In the genomic region with DNA sequence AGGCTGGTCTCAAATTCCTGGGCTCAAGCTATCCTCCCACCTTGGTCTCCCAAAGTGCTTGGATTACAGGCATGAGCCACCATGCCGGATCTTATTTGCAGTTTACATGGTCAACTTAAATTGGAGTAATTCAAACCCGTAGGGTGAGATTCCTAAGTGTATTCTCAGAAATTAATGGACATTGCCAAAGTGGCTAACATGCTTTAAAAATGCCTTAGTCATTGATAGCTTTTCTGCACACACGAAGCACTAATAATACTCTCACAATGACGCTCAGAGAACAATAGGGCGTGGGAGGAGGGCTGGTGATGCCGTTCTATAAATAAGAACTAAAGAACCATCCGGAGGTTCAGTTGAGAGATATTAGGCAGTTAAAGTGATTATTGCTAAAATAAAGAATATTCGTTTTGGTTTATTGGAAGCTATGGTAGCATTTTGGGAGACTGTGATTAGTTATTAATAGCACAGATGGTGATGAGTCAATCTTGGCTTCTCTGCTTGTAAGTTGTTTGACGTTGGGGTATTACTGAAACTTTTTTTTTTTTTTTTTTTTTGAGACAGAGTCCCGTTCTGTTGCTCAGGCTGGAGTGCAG, we compare ENCODE assay signal across 20 cellular contexts.
DNase-seq lines count a peak whose midpoint lies in the region; ATAC-seq and TF ChIP-seq lines count a peak whose summit lies in the region.
"Had no signal": no experiment of that assay in that cellular context is flagged by ENCODE, and none has a peak within 500 bp of the region (broad histone marks: within the 10 kb centered on the region; RNA-seq: fewer than 3 reads in every experiment).

No MANE protein-coding gene starts in this region.

- no peaks in the 10 kb centered on the region for H3K36me3 ChIP-seq in osteoblast (ENCODE audit: insufficient read depth, low read length)
- H3K36me3 ChIP-seq: BLaER1 treated with 17β-estradiol and CSF1 and Interleukin-3, amounts not matched to agents 10 nM and 100 nM; brain microvascular endothelial cell; vagina had no signal

- no peak overlapping the region for H2AFZ ChIP-seq in osteoblast (ENCODE audit: low read length)

- no peaks in the 10 kb centered on the region for H3K79me2 ChIP-seq in osteoblast (ENCODE audit: insufficient read depth, low read length)

- H3K4me3 ChIP-seq in osteoblast (ENCODE audit: insufficient read depth, low read length), result no peak overlapping the region
- H3K4me3 ChIP-seq: BLaER1 treated with 17β-estradiol and CSF1 and Interleukin-3, amounts not matched to agents 10 nM and 100 nM; vagina had no signal

- no peak overlapping the region for H3K27ac ChIP-seq in osteoblast (ENCODE audit: low read depth, low read length)
- H3K27ac ChIP-seq: BLaER1 treated with 17β-estradiol and CSF1 and Interleukin-3, amounts not matched to agents 10 nM and 100 nM; brain microvascular endothelial cell; vagina had no signal

- no peaks in the 10 kb centered on the region for H4K20me1 ChIP-seq in osteoblast (ENCODE audit: insufficient read depth, low read length)
- H4K20me1 ChIP-seq: BLaER1 treated with 17β-estradiol and CSF1 and Interleukin-3, amounts not matched to agents 10 nM and 100 nM had no signal

- H3K27me3 ChIP-seq in osteoblast (ENCODE audit: insufficient read depth, low read length), result no peaks in the 10 kb centered on the region
- H3K27me3 ChIP-seq: BLaER1 treated with 17β-estradiol and CSF1 and Interleukin-3, amounts not matched to agents 10 nM and 100 nM; brain microvascular endothelial cell; vagina had no signal

- ATAC-seq in HG03095 (IDR thresholded peaks at IDR 0.05; ENCODE audit: unreplicated experiment), result peak; percentile 82
- ATAC-seq in omental fat pad (ENCODE audit: low FRiP score), result no peak
- ATAC-seq in HG02938 (IDR thresholded peaks at IDR 0.05; ENCODE audit: unreplicated experiment), result no peak
- no peak for ATAC-seq in GM19452 (IDR thresholded peaks at IDR 0.05; ENCODE audit: unreplicated experiment)
- ATAC-seq: activated CD4-positive, CD25-positive, alpha-beta regulatory T cell treated with anti-CD3 and anti-CD28 coated beads, Interleukin-2, amount 50 U/mL, for 24 hours; T-helper 17 cell had no signal

- no peaks in the 10 kb centered on the region for H3K4me1 ChIP-seq in osteoblast (ENCODE audit: insufficient read depth, low read length)
- H3K4me1 ChIP-seq: vagina had no signal

- no peak for TF ChIP-seq CTCF in GM13977 (IDR thresholded peaks at IDR 0.05; ENCODE audit: extremely low read depth, insufficient read depth, missing control alignments)
- TF ChIP-seq CTCF in osteoblast (IDR thresholded peaks at IDR 0.05; ENCODE audit: extremely low read depth, low read depth, low read length), result no peak
- TF ChIP-seq CTCF in omental fat pad (IDR thresholded peaks at IDR 0.05), result no peak

- no peak overlapping the region for H3K4me2 ChIP-seq in osteoblast (ENCODE audit: insufficient read depth, low read length)
- H3K4me2 ChIP-seq: BLaER1 treated with 17β-estradiol and CSF1 and Interleukin-3, amounts not matched to agents 10 nM and 100 nM had no signal

- DNase-seq in GM13977 (ENCODE audit: low spot score) (peak; percentile 37), dermis blood vessel endothelial cell (peak; percentile 76), osteoblast (ENCODE audit: insufficient read length, low spot score, missing footprints) (peak; percentile 58), hippocampal formation (lab: John Stamatoyannopoulos, UW) (no peak), omental fat pad (ENCODE audit: low spot score) (no peak)
- DNase-seq: activated naive CD4-positive, alpha-beta T cell treated with anti-CD3 and anti-CD28 coated beads, Interleukin-2, amount 50 U/mL, for 16 hours; brain microvascular endothelial cell; foreskin melanocyte; HCEC 1CT; midbrain; NCI-H1694; NCI-H524; stimulated activated naive CD4-positive, alpha-beta T cell treated with Interleukin-2 at 50 U/mL for 16 hours; T-helper 17 cell had no signal

- in situ Hi-C loops in GM13977 (cut with MboI; ENCODE audit: low pct_unique_long_range_greater_than_20kb, low sequenced_read_pairs, unreplicated experiment), result no loop called here

- H3K9me3 ChIP-seq in osteoblast (ENCODE audit: low read depth, low read length), result no peaks in the 10 kb centered on the region
- H3K9me3 ChIP-seq: vagina had no signal

Comparison
In these comparisons a context has a peak if more than half of its experiments do, and no peak if none do; other contexts are left out.
1. DNase-seq: peak in GM13977 (single experiment), dermis blood vessel endothelial cell (single experiment) and osteoblast (single experiment); none in hippocampal formation (0 of 2) and omental fat pad (single experiment).